In genomic region chr14:23470947-23471346, GRCh38 we compare ENCODE assay signal across 32 cellular contexts. TPM values are rescaled to one million over a fixed set of nuclear protein-coding genes. Genes with fewer than 3 reads are reported as not detected.
DNase-seq lines count a peak whose midpoint lies in the region; ATAC-seq and TF ChIP-seq lines count a peak whose summit lies in the region.
"Had no signal": no experiment of that assay in that cellular context is flagged by ENCODE, and none has a peak within 500 bp of the region (broad histone marks: within the 10 kb centered on the region; RNA-seq: fewer than 3 reads in every experiment).

No MANE protein-coding gene starts in this region.

- no peak for TF ChIP-seq POLR2A in vagina (IDR thresholded peaks at IDR 0.05)

- H3K36me3 ChIP-seq in ACC112 (ENCODE audit: insufficient read depth, low read length) (peaks cover 32% of the 10 kb centered on the region), vagina (peaks cover 0 to 42% of the 10 kb centered on the region in 2 donors)
- peaks cover 15 to 48% (median 21%) of the 10 kb centered on the region in 3 experiments for H3K36me3 ChIP-seq in naive thymus-derived CD4-positive, alpha-beta T cell (ENCODE audit: control insufficient read depth in 2 of 3, insufficient read depth in 3 of 3, low read length in 3 of 3)

- H3K4me1 ChIP-seq in ACC112 (ENCODE audit: control insufficient read depth, insufficient read depth, low read length, unreplicated experiment) (peaks cover 7% of the 10 kb centered on the region), vagina (peaks cover 10% of the 10 kb centered on the region)
- H3K4me1 ChIP-seq in naive thymus-derived CD4-positive, alpha-beta T cell (ENCODE audit: control insufficient read depth in 2 of 2, insufficient read depth in 2 of 2, low read length in 2 of 2) = peaks cover 6 to 11% of the 10 kb centered on the region in 2 donors

- H3K27me3 Mint-ChIP-seq in activated CD4-positive, alpha-beta T cell treated with anti-CD3 and anti-CD28 coated beads, Interleukin-2, amount 10 ng/mL, durations not matched to agents 7 days and 5 days = no peaks in the 10 kb centered on the region
- no peaks in the 10 kb centered on the region for H3K27me3 Mint-ChIP-seq in IgD-negative memory B cell
- peaks cover 3% of the 10 kb centered on the region for H3K27me3 Mint-ChIP-seq in endothelial cell (ENCODE audit: unreplicated experiment)
- no peaks in the 10 kb centered on the region for H3K27me3 Mint-ChIP-seq in naive thymus-derived CD4-positive, alpha-beta T cell
- H3K27me3 Mint-ChIP-seq: activated CD4-positive, alpha-beta T cell treated with anti-CD3 and anti-CD28 coated beads, Interleukin-2, amount 10 ng/mL, durations not matched to agents 24 days and 14 days had no signal

- no peak overlapping the region for H2AFZ ChIP-seq in ACC112 (ENCODE audit: low read length, unreplicated experiment)
- H2AFZ ChIP-seq: hepatocyte had no signal

- intact Hi-C loops in vagina (cut with DNase I) (no loop called here), dorsolateral prefrontal cortex (cut with DNase I) (loop anchor here in 1 of 2 donors (10.0 kb wide), 1 partner anchor 454 kb away; no protein-coding TSS in a partner anchor)
- intact Hi-C loops in naive thymus-derived CD4-positive, alpha-beta T cell (cut with micrococcal nuclease) = no loop called here

- peak overlapping the region; percentile 58 for H3K27ac Mint-ChIP-seq in activated CD4-positive, alpha-beta T cell treated with anti-CD3 and anti-CD28 coated beads, Interleukin-2, amount 10 ng/mL, durations not matched to agents 7 days and 5 days
- peak overlapping the region in 2 of 3 donors; percentile 54 to 63 for H3K27ac Mint-ChIP-seq in IgD-negative memory B cell
- peak overlapping the region; percentile 42 for H3K27ac Mint-ChIP-seq in endothelial cell (ENCODE audit: unreplicated experiment)
- peak overlapping the region in 4 of 9 donors; percentile 4 to 68 (median 34) for H3K27ac Mint-ChIP-seq in naive thymus-derived CD4-positive, alpha-beta T cell
- H3K27ac Mint-ChIP-seq: activated CD4-positive, alpha-beta T cell treated with anti-CD3 and anti-CD28 coated beads, Interleukin-2, amount 10 ng/mL, durations not matched to agents 24 days and 14 days had no signal

- H3K4me1 Mint-ChIP-seq in activated CD4-positive, alpha-beta T cell treated with anti-CD3 and anti-CD28 coated beads, Interleukin-2, amount 10 ng/mL, durations not matched to agents 7 days and 5 days = peaks cover 12% of the 10 kb centered on the region
- H3K4me1 Mint-ChIP-seq in IgD-negative memory B cell (peaks cover 4 to 8% (median 7%) of the 10 kb centered on the region in 3 donors), endothelial cell (ENCODE audit: unreplicated experiment) (peaks cover 6% of the 10 kb centered on the region)
- peaks cover 7 to 12% (median 7%) of the 10 kb centered on the region in 7 donors for H3K4me1 Mint-ChIP-seq in naive thymus-derived CD4-positive, alpha-beta T cell

- H3K36me3 Mint-ChIP-seq in activated CD4-positive, alpha-beta T cell treated with anti-CD3 and anti-CD28 coated beads, Interleukin-2, amount 10 ng/mL, durations not matched to agents 7 days and 5 days (ENCODE audit: low read depth) = peaks cover 22% of the 10 kb centered on the region
- H3K36me3 Mint-ChIP-seq in IgD-negative memory B cell (no peaks in the 10 kb centered on the region), endothelial cell (ENCODE audit: low read depth, unreplicated experiment) (peaks cover 7% of the 10 kb centered on the region)
- H3K36me3 Mint-ChIP-seq in naive thymus-derived CD4-positive, alpha-beta T cell = peaks cover 8 to 26% (median 16%) of the 10 kb centered on the region in 5 donors

- H3K4me3 ChIP-seq in ACC112 (ENCODE audit: low read depth, low read length) (peak overlapping the region; percentile 95; the same call in 1 of the 2 replicates), vagina (no peak overlapping the region), dorsolateral prefrontal cortex (no peak overlapping the region)
- no peak overlapping the region for H3K4me3 ChIP-seq in naive thymus-derived CD4-positive, alpha-beta T cell (ENCODE audit: low read length)
- H3K4me3 ChIP-seq: mucosa of descending colon had no signal

- DNase-seq in activated CD4-positive, alpha-beta T cell treated with anti-CD3 and anti-CD28 coated beads, Interleukin-2, amount 10 ng/mL, durations not matched to agents 7 days and 5 days = no peak
- no peak for DNase-seq in activated CD4-positive, alpha-beta T cell treated with anti-CD3 and anti-CD28 coated beads for 48 hours
- DNase-seq in endothelial cell (ENCODE audit: low spot score) = no peak
- DNase-seq in vagina (ENCODE audit: extremely low spot score in 2 of 2) = no peak
- DNase-seq in dorsolateral prefrontal cortex = no peak
- no peak for DNase-seq in naive thymus-derived CD4-positive, alpha-beta T cell
- DNase-seq: activated CD4-positive, alpha-beta T cell treated with anti-CD3 and anti-CD28 coated beads, Interleukin-2, amount 10 ng/mL, durations not matched to agents 24 days and 14 days; activated effector memory CD4-positive, alpha-beta T cell treated with Interleukin-2 at 50 U/mL for 16 hours; AML-193; cerebellar nuclear complex; COR-L47; DMS53; gastrocnemius medialis; kidney; MG63; mucosa of descending colon; NCI-H1105 treated with DMSO at 0.1 percent for 48 hours; NCI-H2029; NCI-H774; SK-N-SH; stimulated activated CD4-positive, alpha-beta T cell treated with anti-CD3 and anti-CD28 coated beads, Interleukin-2, amount 100 ng/mL, for 24 hours; tibial artery had no signal

- H3K27me3 ChIP-seq in ACC112 (ENCODE audit: insufficient read depth, low read length) = no peaks in the 10 kb centered on the region
- H3K27me3 ChIP-seq in vagina = no peaks in the 10 kb centered on the region
- no peaks in the 10 kb centered on the region for H3K27me3 ChIP-seq in dorsolateral prefrontal cortex
- H3K27me3 ChIP-seq in naive thymus-derived CD4-positive, alpha-beta T cell (ENCODE audit: control insufficient read depth in 2 of 2, insufficient read depth in 2 of 2, low read length in 2 of 2) = no peaks in the 10 kb centered on the region
- H3K27me3 ChIP-seq: gastrocnemius medialis, hepatocyte, MG63, right atrium auricular region, tibial artery had no signal

- no peak for TF ChIP-seq CTCF in endothelial cell (IDR thresholded peaks at IDR 0.05; ENCODE audit: unreplicated experiment)
- no peak for TF ChIP-seq CTCF in vagina (IDR thresholded peaks at IDR 0.05)
- TF ChIP-seq CTCF in dorsolateral prefrontal cortex (IDR thresholded peaks at IDR 0.05 in 54 of 56, conservative IDR thresholded peaks at IDR 0.05 in 2 of 56; ENCODE audit: low read depth in 1 of 56, partially characterized antibody in 56 of 56) = no peak

- H3K9me3 ChIP-seq in vagina = no peaks in the 10 kb centered on the region
- no peaks in the 10 kb centered on the region for H3K9me3 ChIP-seq in naive thymus-derived CD4-positive, alpha-beta T cell (ENCODE audit: control insufficient read depth in 2 of 3, low read length in 3 of 3)
- H3K9me3 ChIP-seq: gastrocnemius medialis, MG63, mucosa of descending colon, right atrium auricular region, SK-N-SH, tibial artery had no signal

- CTCF ChIA-PET in activated CD4-positive, alpha-beta T cell treated with anti-CD3 and anti-CD28 coated beads, Interleukin-2, amount 10 ng/mL, durations not matched to agents 7 days and 5 days (lab: Charles Lee) = no interaction called here
- CTCF ChIA-PET in naive thymus-derived CD4-positive, alpha-beta T cell (lab: Charles Lee) = interaction anchor here (1.9 kb wide), 1 partner anchor 89 kb away, joined by 8 read pairs; no protein-coding TSS in a partner anchor

- H3K27ac ChIP-seq in ACC112 (ENCODE audit: low read depth, low read length) (no peak overlapping the region), vagina (no peak overlapping the region), dorsolateral prefrontal cortex (no peak overlapping the region)
- no peak overlapping the region for H3K27ac ChIP-seq in naive thymus-derived CD4-positive, alpha-beta T cell (ENCODE audit: low read depth, low read length)
- H3K27ac ChIP-seq: right atrium auricular region, tibial artery, VCaP had no signal

- no peak overlapping the region for H3K4me3 Mint-ChIP-seq in activated CD4-positive, alpha-beta T cell treated with anti-CD3 and anti-CD28 coated beads, Interleukin-2, amount 10 ng/mL, durations not matched to agents 7 days and 5 days
- H3K4me3 Mint-ChIP-seq in IgD-negative memory B cell = peak overlapping the region in 3 of 4 donors; percentile 72 to 81 (median 77)
- H3K4me3 Mint-ChIP-seq in endothelial cell (ENCODE audit: unreplicated experiment) = peak overlapping the region; percentile 75
- H3K4me3 Mint-ChIP-seq in naive thymus-derived CD4-positive, alpha-beta T cell = peak overlapping the region in 2 of 10 donors; percentile 42 to 77
- H3K4me3 Mint-ChIP-seq: activated CD4-positive, alpha-beta T cell treated with anti-CD3 and anti-CD28 coated beads, Interleukin-2, amount 10 ng/mL, durations not matched to agents 24 days and 14 days; neural crest cell had no signal

- no peak for ATAC-seq in naive thymus-derived CD4-positive, alpha-beta T cell
- ATAC-seq: gastrocnemius medialis, K562, mucosa of descending colon had no signal

- H3K79me2 ChIP-seq in ACC112 (ENCODE audit: control insufficient read depth, insufficient read depth, low read length, unreplicated experiment) = peaks cover 20% of the 10 kb centered on the region

- POLR2A ChIA-PET in activated CD4-positive, alpha-beta T cell treated with anti-CD3 and anti-CD28 coated beads, Interleukin-2, amount 10 ng/mL, durations not matched to agents 7 days and 5 days (lab: Charles Lee) = no interaction called here
- POLR2A ChIA-PET in naive thymus-derived CD4-positive, alpha-beta T cell (lab: Charles Lee) = interaction anchor here (0.9 to 1.0 kb wide), 2 partner anchors 150 to 168 kb away, joined by 3 to 4 read pairs; partner anchors contain the start of genes PABPN1 and PPP1R3E

- H3K9me3 Mint-ChIP-seq in activated CD4-positive, alpha-beta T cell treated with anti-CD3 and anti-CD28 coated beads, Interleukin-2, amount 10 ng/mL, durations not matched to agents 7 days and 5 days = no peaks in the 10 kb centered on the region
- H3K9me3 Mint-ChIP-seq in IgD-negative memory B cell (no peaks in the 10 kb centered on the region), endothelial cell (ENCODE audit: unreplicated experiment) (no peaks in the 10 kb centered on the region)
- H3K9me3 Mint-ChIP-seq in naive thymus-derived CD4-positive, alpha-beta T cell = no peaks in the 10 kb centered on the region
- H3K9me3 Mint-ChIP-seq: activated CD4-positive, alpha-beta T cell treated with anti-CD3 and anti-CD28 coated beads, Interleukin-2, amount 10 ng/mL, durations not matched to agents 24 days and 14 days; neural crest cell had no signal

RNA-seq across cellular contexts. Expression of gene NGDN, which starts 1.4 kb away (rescaled TPM):
- total RNA-seq in activated CD4-positive, alpha-beta T cell treated with anti-CD3 and anti-CD28 coated beads, Interleukin-2, amount 10 ng/mL, durations not matched to agents 7 days and 5 days = 10 to 100 TPM; 46.4 to 47.3 TPM
- polyA plus RNA-seq in IgD-negative memory B cell = 74.1 TPM
- 37.7 TPM for total RNA-seq in endothelial cell (ENCODE audit: unreplicated experiment)
- 47.1 TPM for total RNA-seq in vagina
- total RNA-seq in dorsolateral prefrontal cortex = 10 to 100 TPM; 23.4 to 51.0 (median 37.9) TPM
- 100 to 1,000 TPM in 1 of 5 experiments, 10 to 100 TPM in 4; 52.9 to 152 (median 74.0) TPM for total RNA-seq in naive thymus-derived CD4-positive, alpha-beta T cell
- polyA plus RNA-seq in naive thymus-derived CD4-positive, alpha-beta T cell = 100 to 1,000 TPM; 101 to 112 TPM

RNA-seq across cellular contexts. Expression of gene MYH7, which starts 35.5 kb away (rescaled TPM):
- under 1 TPM; 0.04 to 0.07 TPM for total RNA-seq in activated CD4-positive, alpha-beta T cell treated with anti-CD3 and anti-CD28 coated beads, Interleukin-2, amount 10 ng/mL, durations not matched to agents 7 days and 5 days
- polyA plus RNA-seq in IgD-negative memory B cell = not detected
- 0.18 TPM for total RNA-seq in endothelial cell (ENCODE audit: unreplicated experiment)
- not detected for total RNA-seq in vagina
- 1 to 10 TPM in 106 of 120 experiments, under 1 TPM in 14; 0.40 to 6.7 (median 1.9) TPM for total RNA-seq in dorsolateral prefrontal cortex
- total RNA-seq in naive thymus-derived CD4-positive, alpha-beta T cell = not detected
- polyA plus RNA-seq in naive thymus-derived CD4-positive, alpha-beta T cell = not detected
- total RNA-seq: A172; activated CD4-positive, alpha-beta T cell treated with anti-CD3 and anti-CD28 coated beads, Interleukin-2, amount 10 ng/mL, durations not matched to agents 24 days and 14 days; dermis microvascular lymphatic vessel endothelial cell; hepatocyte; HT-29; K562 had no signal
- polyA plus RNA-seq: hepatocyte, K562, SK-N-SH had no signal
